In the genomic region with DNA sequence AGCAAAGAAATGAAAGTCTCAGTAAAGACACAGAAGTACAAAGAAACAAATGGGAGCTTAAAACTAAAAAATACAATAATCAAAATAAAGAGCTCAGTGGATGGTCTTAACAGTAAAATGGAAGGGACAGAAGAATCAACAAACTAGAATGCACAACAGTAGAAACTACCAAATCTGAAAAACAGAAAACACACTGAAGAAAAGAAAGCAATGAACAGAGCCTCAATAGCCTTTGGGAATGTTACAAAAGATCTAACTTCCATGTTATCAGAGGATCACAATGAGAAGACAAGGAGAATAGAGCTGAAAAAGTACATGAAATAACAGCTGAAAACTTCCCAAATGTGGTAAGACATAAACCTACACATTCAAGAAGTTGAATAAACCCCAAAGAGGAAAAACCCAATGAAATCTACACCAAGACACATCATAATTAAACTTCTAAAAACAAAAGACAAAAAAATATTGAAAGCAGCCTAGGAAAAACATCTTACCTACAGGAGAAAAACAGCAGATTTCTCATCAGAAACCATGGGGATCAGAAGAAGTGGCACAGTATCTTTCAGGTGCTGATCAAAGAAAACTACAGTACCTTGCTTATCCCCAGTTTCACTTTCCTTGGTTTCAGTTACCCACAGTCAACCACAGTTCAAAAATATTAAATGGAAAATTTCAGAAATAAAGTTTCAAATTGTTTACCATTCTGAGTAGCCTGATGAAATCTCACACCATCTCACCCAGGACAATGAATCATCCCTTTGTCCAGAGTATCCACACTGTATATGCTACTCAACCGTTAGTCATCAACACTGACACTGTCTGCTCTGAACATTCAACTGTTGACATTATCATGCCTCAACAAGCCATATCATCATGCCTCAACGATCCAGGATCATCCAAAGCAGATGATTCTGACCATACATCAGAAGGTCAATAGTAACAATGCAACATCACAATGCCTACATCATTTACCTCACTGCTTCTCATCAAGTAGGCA, we compare ENCODE assay signal across 10 cellular contexts. TPM values are rescaled to one million over a fixed set of nuclear protein-coding genes. Genes with fewer than 3 reads are reported as not detected.
DNase-seq lines count a peak whose midpoint lies in the region; ATAC-seq and TF ChIP-seq lines count a peak whose summit lies in the region.
"Had no signal": no experiment of that assay in that cellular context is flagged by ENCODE, and none has a peak within 500 bp of the region (broad histone marks: within the 10 kb centered on the region; RNA-seq: fewer than 3 reads in every experiment).

No MANE protein-coding gene starts in this region.

- peaks cover 0 to 6% (median 0%) of the 10 kb centered on the region in 3 donors for H3K4me1 ChIP-seq in esophagus squamous epithelium

- no peak for TF ChIP-seq CTCF in esophagus squamous epithelium (IDR thresholded peaks at IDR 0.05)

- intact Hi-C loops in esophagus squamous epithelium (cut with DNase I) = no loop called here

- peak; percentile 47 for DNase-seq in activated CD8-positive, alpha-beta memory T cell treated with anti-CD3 and anti-CD28 coated beads, Interleukin-2, amount 10 ng/mL, durations not matched to agents 7 days and 5 days
- no peak for DNase-seq in activated CD8-positive, alpha-beta memory T cell treated with anti-CD3 and anti-CD28 coated beads, Interleukin-2, amount 50 U/mL, for 4 hours
- DNase-seq in SK-MEL-5 (ENCODE audit: low read depth, low spot score) (peak; percentile 77), epithelial cell of prostate (ENCODE audit: low read depth, low spot score) (peak; percentile 97), smooth muscle cell of the brain vasculature (ENCODE audit: low read depth, low spot score) (peak; percentile 49), ureter (ENCODE audit: low spot score) (no peak), esophagus squamous epithelium (lab: John Stamatoyannopoulos, UW) (no peak), cerebellar nuclear complex (lab: John Stamatoyannopoulos, UW) (no peak)
- DNase-seq: NCI-H524 treated with DMSO at 0.1 percent for 48 hours had no signal

- H3K9me3 Mint-ChIP-seq in activated CD8-positive, alpha-beta memory T cell treated with anti-CD3 and anti-CD28 coated beads, Interleukin-2, amount 10 ng/mL, durations not matched to agents 7 days and 5 days (ENCODE audit: low read depth) = peaks cover 20% of the 10 kb centered on the region

- peak; percentile 95 for ATAC-seq in activated CD8-positive, alpha-beta memory T cell treated with anti-CD3 and anti-CD28 coated beads, Interleukin-2, amount 10 ng/mL, durations not matched to agents 7 days and 5 days

- H3K9me3 ChIP-seq in esophagus squamous epithelium = peaks cover 0 to 2% (median 0%) of the 10 kb centered on the region in 3 donors

- CTCF ChIA-PET in activated CD8-positive, alpha-beta memory T cell treated with anti-CD3 and anti-CD28 coated beads, Interleukin-2, amount 10 ng/mL, durations not matched to agents 7 days and 5 days (lab: Charles Lee) = interaction anchor here (1.1 to 1.6 kb wide), 4 partner anchors 9 to 81 kb away, joined by 3 to 4 read pairs (median 3); no protein-coding TSS in a partner anchor

- peak overlapping the region; percentile 0 for H3K4me3 Mint-ChIP-seq in activated CD8-positive, alpha-beta memory T cell treated with anti-CD3 and anti-CD28 coated beads, Interleukin-2, amount 10 ng/mL, durations not matched to agents 7 days and 5 days
- H3K4me3 Mint-ChIP-seq: nephron had no signal

- no peak overlapping the region for H3K4me3 ChIP-seq in esophagus squamous epithelium

- H3K27ac ChIP-seq in epithelial cell of prostate (peak overlapping the region; percentile 98), esophagus squamous epithelium (no peak overlapping the region)

- H3K27ac Mint-ChIP-seq in activated CD8-positive, alpha-beta memory T cell treated with anti-CD3 and anti-CD28 coated beads, Interleukin-2, amount 10 ng/mL, durations not matched to agents 7 days and 5 days = peak overlapping the region; percentile 63
- H3K27ac Mint-ChIP-seq: nephron had no signal

- H3K27me3 ChIP-seq in esophagus squamous epithelium = no peaks in the 10 kb centered on the region

- H3K36me3 Mint-ChIP-seq in activated CD8-positive, alpha-beta memory T cell treated with anti-CD3 and anti-CD28 coated beads, Interleukin-2, amount 10 ng/mL, durations not matched to agents 7 days and 5 days = peaks cover 56% of the 10 kb centered on the region

- WGBS in esophagus squamous epithelium, 2 donors = 13 to 24% methylated on average over 2 of the region's 2 CpGs

- H3K27me3 Mint-ChIP-seq in activated CD8-positive, alpha-beta memory T cell treated with anti-CD3 and anti-CD28 coated beads, Interleukin-2, amount 10 ng/mL, durations not matched to agents 7 days and 5 days = no peaks in the 10 kb centered on the region

- peaks cover 47% of the 10 kb centered on the region for H3K4me1 Mint-ChIP-seq in activated CD8-positive, alpha-beta memory T cell treated with anti-CD3 and anti-CD28 coated beads, Interleukin-2, amount 10 ng/mL, durations not matched to agents 7 days and 5 days

- H3K36me3 ChIP-seq in esophagus squamous epithelium = no peaks in the 10 kb centered on the region

- no peak for TF ChIP-seq POLR2A in esophagus squamous epithelium (IDR thresholded peaks at IDR 0.05)

- in situ Hi-C loops in SK-MEL-5 (cut with HindIII; ENCODE audit: low pct_unique_long_range_greater_than_20kb, low sequenced_read_pairs) = no loop called here

RNA-seq across cellular contexts. Expression of gene RRAS2, which starts 22.2 kb away (rescaled TPM):
- 10 to 100 TPM; 74.8 to 76.1 TPM for total RNA-seq in activated CD8-positive, alpha-beta memory T cell treated with anti-CD3 and anti-CD28 coated beads, Interleukin-2, amount 10 ng/mL, durations not matched to agents 7 days and 5 days
- 32.3 and 37.3 TPM in 2 replicates for total RNA-seq in SK-MEL-5 (2014; rRNA removed; shearing (Covaris generic))
- 20.3 and 22.6 TPM in 2 replicates for polyA plus RNA-seq in SK-MEL-5 (2015; cell fraction: cytosol; rRNA removed)
- polyA plus RNA-seq in SK-MEL-5 (2015; cell fraction: nucleus; rRNA removed) = 6.4 and 10.2 TPM in 2 replicates
- 31.1 TPM for total RNA-seq in ureter
- total RNA-seq in esophagus squamous epithelium = 10 to 100 TPM; 14.1 to 42.5 (median 29.0) TPM

Comparison
In these comparisons a context has a peak if more than half of its experiments do, and no peak if none do; other contexts are left out.
1. DNase-seq: peak in activated CD8-positive, alpha-beta memory T cell treated with anti-CD3 and anti-CD28 coated beads, Interleukin-2, amount 10 ng/mL, durations not matched to agents 7 days and 5 days (single experiment), SK-MEL-5 (single experiment), epithelial cell of prostate (single experiment) and smooth muscle cell of the brain vasculature (single experiment); none in activated CD8-positive, alpha-beta memory T cell treated with anti-CD3 and anti-CD28 coated beads, Interleukin-2, amount 50 U/mL, for 4 hours (single experiment), ureter (single experiment), esophagus squamous epithelium (single experiment) and cerebellar nuclear complex (0 of 2).